Comparison of ENCODE assay signal across 11 cellular contexts in genomic region chr3:134527037-134527436, GRCh38. TPM values are rescaled to one million over a fixed set of nuclear protein-coding genes. Genes with fewer than 3 reads are reported as not detected.
DNase-seq lines count a peak whose midpoint lies in the region; ATAC-seq, FAIRE-seq and TF ChIP-seq lines count a peak whose summit lies in the region.
"Had no signal": no experiment of that assay in that cellular context is flagged by ENCODE, and none has a peak within 500 bp of the region (broad histone marks: within the 10 kb centered on the region; RNA-seq: fewer than 3 reads in every experiment).

No MANE protein-coding gene starts in this region.

- no peaks in the 10 kb centered on the region for H3K9me1 ChIP-seq in endothelial cell of umbilical vein (replicated peaks; ENCODE audit: control insufficient read depth, extremely low read depth, insufficient read depth, low read length)

- H2AFZ ChIP-seq in Loucy (ENCODE audit: low read length) = no peak overlapping the region
- H2AFZ ChIP-seq in endothelial cell of umbilical vein (ENCODE audit: low read depth, low read length) = no peak overlapping the region
- H2AFZ ChIP-seq in smooth muscle cell (ENCODE audit: low read depth) = no peak overlapping the region
- H2AFZ ChIP-seq: parathyroid adenoma had no signal

- intact Hi-C loops in endothelial cell of umbilical vein (cut with micrococcal nuclease) = no loop called here

- H3K79me2 ChIP-seq in Loucy (ENCODE audit: insufficient read depth, low read length) (peaks cover 73% of the 10 kb centered on the region; the same call in 1 of the 2 replicates), endothelial cell of umbilical vein (ENCODE audit: control insufficient read depth, insufficient read depth, low read length) (peaks cover 2% of the 10 kb centered on the region), smooth muscle cell (ENCODE audit: low read depth) (peaks cover 37% of the 10 kb centered on the region)

- H3K9me2 ChIP-seq in Loucy (replicated peaks; ENCODE audit: low read depth, low read length) = no peaks in the 10 kb centered on the region

- 79% methylated on average over 4 of the region's 4 CpGs for WGBS in smooth muscle cell (ENCODE audit: low lambda C conversion rate)

- H3K27ac ChIP-seq in endothelial cell of umbilical vein (ENCODE audit: insufficient read depth, low read depth, low read length) (no peak overlapping the region), smooth muscle cell (ENCODE audit: low read depth) (no peak overlapping the region), substantia nigra (ENCODE audit: low read depth, low read length, poor library complexity, severe bottlenecking) (no peak overlapping the region)
- H3K27ac ChIP-seq: parathyroid adenoma had no signal

- H3K4me2 ChIP-seq in Loucy (ENCODE audit: low read depth, low read length, poor library complexity, severe bottlenecking) = no peak overlapping the region
- H3K4me2 ChIP-seq in endothelial cell of umbilical vein (ENCODE audit: insufficient read depth, low read length) = no peak overlapping the region
- no peak overlapping the region for H3K4me2 ChIP-seq in smooth muscle cell

- peaks cover 14% of the 10 kb centered on the region for H3K36me3 ChIP-seq in Loucy (ENCODE audit: insufficient read depth, low read length)
- no peaks in the 10 kb centered on the region for H3K36me3 ChIP-seq in endothelial cell of umbilical vein (ENCODE audit: control insufficient read depth in 2 of 2, extremely low read depth in 1 of 2, insufficient read depth in 2 of 2, low read length in 2 of 2)
- H3K36me3 ChIP-seq in smooth muscle cell (ENCODE audit: low read depth) = peaks cover 7% of the 10 kb centered on the region

- no TSS peak for BruUV-seq in endothelial cell of umbilical vein (replicated peaks; lab: Mats Ljungman, UMichigan)

- FAIRE-seq in endothelial cell of umbilical vein (lab: Jason Lieb, UNC) = no peak
- FAIRE-seq: GM19239 had no signal

- POLR2A ChIA-PET in endothelial cell of umbilical vein (lab: Charles Lee) = no interaction called here

- TF ChIP-seq CTCF in Loucy (conservative IDR thresholded peaks at IDR 0.05; ENCODE audit: low read length) = peak; percentile 57
- peak; percentile 18 to 45 for TF ChIP-seq CTCF in endothelial cell of umbilical vein (IDR thresholded peaks at IDR 0.05; ENCODE audit: extremely low read depth in 1 of 2, insufficient read depth in 1 of 2, low read depth in 1 of 2, low read length in 2 of 2)
- TF ChIP-seq CTCF in smooth muscle cell (IDR thresholded peaks at IDR 0.05; ENCODE audit: borderline replicate concordance, insufficient read depth, poor library complexity, severe bottlenecking) = peak; percentile 11

- H3K9me3 ChIP-seq in Loucy (ENCODE audit: insufficient read depth, low read depth, low read length) = peaks cover 38% of the 10 kb centered on the region
- H3K9me3 ChIP-seq in endothelial cell of umbilical vein (replicated peaks; ENCODE audit: control insufficient read depth, insufficient read depth, low read length) = no peaks in the 10 kb centered on the region
- H3K9me3 ChIP-seq in smooth muscle cell (replicated peaks; ENCODE audit: low read depth) = no peaks in the 10 kb centered on the region

- ATAC-seq in HG03354 (IDR thresholded peaks at IDR 0.05; ENCODE audit: poor library complexity, severe bottlenecking, unreplicated experiment) = no peak

- H3K27me3 ChIP-seq in Loucy (ENCODE audit: insufficient read depth, low read length, poor library complexity, severe bottlenecking) (no peaks in the 10 kb centered on the region), endothelial cell of umbilical vein (ENCODE audit: control insufficient read depth in 2 of 2, insufficient read depth in 2 of 2, low read length in 2 of 2) (no peaks in the 10 kb centered on the region), smooth muscle cell (ENCODE audit: low read depth) (no peaks in the 10 kb centered on the region)

- H3K4me3 ChIP-seq in Loucy (ENCODE audit: low read length, poor library complexity, severe bottlenecking) (no peak overlapping the region), endothelial cell of umbilical vein (replicated peaks in 1 of 3; ENCODE audit: insufficient read depth in 1 of 3, low read depth in 1 of 3, low read length in 3 of 3) (no peak overlapping the region), smooth muscle cell (no peak overlapping the region)

- H3K4me1 ChIP-seq in Loucy (ENCODE audit: insufficient read depth, low read length, poor library complexity, severe bottlenecking) = no peaks in the 10 kb centered on the region
- H3K4me1 ChIP-seq in endothelial cell of umbilical vein (ENCODE audit: control insufficient read depth, extremely low read depth, insufficient read depth, low read length) = no peaks in the 10 kb centered on the region
- H3K4me1 ChIP-seq in smooth muscle cell (ENCODE audit: low read depth) = no peaks in the 10 kb centered on the region
- H3K4me1 ChIP-seq: parathyroid adenoma had no signal

- CTCF ChIA-PET in endothelial cell of umbilical vein (lab: Charles Lee) = no interaction called here

- H3K9ac ChIP-seq in Loucy (ENCODE audit: low read depth, low read length, poor library complexity, severe bottlenecking) (no peak overlapping the region), endothelial cell of umbilical vein (replicated peaks; ENCODE audit: extremely low read depth, insufficient read depth, low read length) (no peak overlapping the region), smooth muscle cell (ENCODE audit: low read depth) (no peak overlapping the region)
- H3K9ac ChIP-seq: parathyroid adenoma had no signal

- no peak for TF ChIP-seq POLR2A in endothelial cell of umbilical vein (IDR thresholded peaks at IDR 0.05; ENCODE audit: low read depth, low read length)

- dilution Hi-C loops in endothelial cell of umbilical vein (cut with MboI; ENCODE audit: extremely low pct_ligation_motif_present, low sequenced_read_pairs) = no loop called here

- H4K20me1 ChIP-seq in Loucy (ENCODE audit: insufficient read depth, low read length, poor library complexity, severe bottlenecking) = no peaks in the 10 kb centered on the region
- H4K20me1 ChIP-seq in endothelial cell of umbilical vein (replicated peaks; ENCODE audit: control insufficient read depth, extremely low read depth, insufficient read depth, low read length) = no peaks in the 10 kb centered on the region
- H4K20me1 ChIP-seq in smooth muscle cell (ENCODE audit: low read depth) = peaks cover 24% of the 10 kb centered on the region

- no peaks in the 10 kb centered on the region for H3F3A ChIP-seq in Loucy (ENCODE audit: low read depth)
- no peaks in the 10 kb centered on the region for H3F3A ChIP-seq in smooth muscle cell (ENCODE audit: low read depth)

- peak; percentile 2 to 18 for DNase-seq in activated CD4-positive, alpha-beta T cell treated with anti-CD3 and anti-CD28 coated beads, Interleukin-2, amount 50 U/mL, for 48 hours
- DNase-seq in activated CD4-positive, alpha-beta T cell treated with anti-CD3 and anti-CD28 coated beads, Interleukin-2, amount 50 U/mL, for 4 hours = no peak
- DNase-seq in endothelial cell of umbilical vein (ENCODE audit: low read depth, low spot score) (no peak), smooth muscle cell (lab: John Stamatoyannopoulos, UW; ENCODE audit: unreplicated experiment) (no peak), substantia nigra (lab: John Stamatoyannopoulos, UW) (no peak), T-helper 9 cell (no peak)
- DNase-seq: foreskin fibroblast had no signal

TF ChIP-seq in endothelial cell of umbilical vein, 7 proteins besides CTCF, POLR2A, EP300 and RAD21:
- TF ChIP-seq POLR2AphosphoS5 (IDR thresholded peaks at IDR 0.05; ENCODE audit: insufficient read depth, low read depth, low read length) (no peak), MAX (IDR thresholded peaks at IDR 0.05; ENCODE audit: insufficient read depth, insufficient read length) (no peak), JUN (IDR thresholded peaks at IDR 0.05; ENCODE audit: borderline replicate concordance, insufficient read depth, insufficient read length, low read depth) (no peak), MYC (IDR thresholded peaks at IDR 0.05; ENCODE audit: low read depth, low read length) (no peak), GATA2 (IDR thresholded peaks at IDR 0.05; ENCODE audit: insufficient read depth, insufficient read length, low read depth, low read length) (no peak), EZH2 (IDR thresholded peaks at IDR 0.05; ENCODE audit: borderline replicate concordance, low read depth, low read length, severe bottlenecking) (no peak), FOS (IDR thresholded peaks at IDR 0.05; ENCODE audit: borderline replicate concordance, insufficient read depth, low read length) (no peak)

RNA-seq across cellular contexts. Expression of gene CEP63, which starts 41.2 kb away (rescaled TPM):
- total RNA-seq in endothelial cell of umbilical vein (24.9 and 29.4 TPM in 2 replicates), smooth muscle cell (16.9 and 20.2 TPM in 2 replicates)
- polyA plus RNA-seq in endothelial cell of umbilical vein (3.8 and 5.7 TPM in 2 replicates), smooth muscle cell (21.4 and 24.5 TPM in 2 replicates)
- 8.0 and 9.4 TPM in 2 replicates for polyA plus RNA-seq in endothelial cell of umbilical vein (2011; cell fraction: cytosol; rRNA removed)
- 9.5 and 12.5 TPM in 2 replicates for polyA plus RNA-seq in endothelial cell of umbilical vein (2011; cell fraction: nucleus; rRNA removed)
- polyA plus RNA-seq in endothelial cell of umbilical vein (2012) = 17.7 and 26.2 TPM in 2 replicates
- polyA minus RNA-seq in endothelial cell of umbilical vein = 7.3 and 7.5 TPM in 2 replicates
- 12.6 TPM for polyA minus RNA-seq in endothelial cell of umbilical vein (2011; cell fraction: cytosol; rRNA and poly(A)+ RNA removed)
- polyA minus RNA-seq in endothelial cell of umbilical vein (2011; cell fraction: nucleus; rRNA and poly(A)+ RNA removed) = 22.6 and 27.3 TPM in 2 replicates

RNA-seq across cellular contexts. Expression of gene ANAPC13, which starts 41.3 kb away (rescaled TPM):
- total RNA-seq in endothelial cell of umbilical vein (50.8 and 58.6 TPM in 2 replicates), smooth muscle cell (115 and 119 TPM in 2 replicates)
- polyA plus RNA-seq in endothelial cell of umbilical vein (32.2 and 48.4 TPM in 2 replicates), smooth muscle cell (93.8 and 114 TPM in 2 replicates)
- polyA plus RNA-seq in endothelial cell of umbilical vein (2011; cell fraction: cytosol; rRNA removed) = 71.2 and 75.9 TPM in 2 replicates
- 27.4 and 35.1 TPM in 2 replicates for polyA plus RNA-seq in endothelial cell of umbilical vein (2011; cell fraction: nucleus; rRNA removed)
- polyA plus RNA-seq in endothelial cell of umbilical vein (2012) = 77.3 and 108 TPM in 2 replicates
- 14.2 and 21.6 TPM in 2 replicates for polyA minus RNA-seq in endothelial cell of umbilical vein
- 18.0 TPM for polyA minus RNA-seq in endothelial cell of umbilical vein (2011; cell fraction: cytosol; rRNA and poly(A)+ RNA removed)
- 16.1 and 19.2 TPM in 2 replicates for polyA minus RNA-seq in endothelial cell of umbilical vein (2011; cell fraction: nucleus; rRNA and poly(A)+ RNA removed)

Comparison
In these comparisons a context has a peak if more than half of its experiments do, and no peak if none do; other contexts are left out.
1. DNase-seq: peak in activated CD4-positive, alpha-beta T cell treated with anti-CD3 and anti-CD28 coated beads, Interleukin-2, amount 50 U/mL, for 48 hours (2 of 2); none in activated CD4-positive, alpha-beta T cell treated with anti-CD3 and anti-CD28 coated beads, Interleukin-2, amount 50 U/mL, for 4 hours (0 of 2), endothelial cell of umbilical vein (single experiment), smooth muscle cell (single experiment), substantia nigra (0 of 49) and T-helper 9 cell (single experiment).
2. Peak in every context shown above with its lines, with median percentiles within 50 percentile points of each other: CTCF ChIP-seq.